Comparison of ENCODE assay signal across 16 cellular contexts in the genomic region with DNA sequence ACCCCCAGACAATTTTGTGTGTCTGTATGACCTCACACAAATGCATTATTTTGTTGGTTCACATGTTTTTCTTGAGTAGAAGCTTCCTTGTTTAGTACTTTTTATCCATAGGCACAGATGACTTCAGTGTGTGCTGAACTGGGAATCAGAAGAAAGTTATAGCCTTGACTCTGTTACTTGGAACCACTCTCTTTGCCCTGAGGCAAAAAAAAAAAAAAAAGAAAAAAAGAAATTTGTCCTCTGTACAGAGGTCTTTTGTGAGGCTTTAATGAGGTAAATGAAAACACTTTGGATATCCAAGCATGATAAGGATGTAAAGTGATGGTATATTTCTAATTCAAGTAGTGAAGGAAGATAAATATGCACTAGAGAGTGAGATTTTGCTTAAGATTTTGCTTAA.
"Had no signal": no experiment of that assay in that cellular context is flagged by ENCODE, and none has a peak within 500 bp of the region (broad histone marks: within the 10 kb centered on the region; RNA-seq: fewer than 3 reads in every experiment).

No MANE protein-coding gene starts in this region.

- H3K4me1 Mint-ChIP-seq: stimulated activated naive CD8-positive, alpha-beta T cell treated with anti-CD3 and anti-CD28 coated beads, Interleukin-15, amount 100 ng/mL, for 72 hours had no signal

- H3K9me3 Mint-ChIP-seq: T-helper 1 cell treated with Interleukin-12 subunit alpha and Interleukin-12 subunit beta and Interleukin-4 antibody, amounts not matched to agents 30 μg/mL and 1 μg/mL, for 36 hours had no signal

- H3K27ac Mint-ChIP-seq: activated CD4-positive, alpha-beta T cell treated with anti-CD3 and anti-CD28 coated beads, Interleukin-2, amount 10 ng/mL, durations not matched to agents 7 days and 5 days; activated CD8-positive, alpha-beta T cell treated with anti-CD3 and anti-CD28 coated beads, Interleukin-2, amount 10 ng/mL, durations not matched to agents 7 days and 5 days; activated naive CD4-positive, alpha-beta T cell treated with anti-CD3 and anti-CD28 coated beads, Interleukin-2, amount 50 U/mL, for 24 hours; activated T-cell treated with anti-CD3 and anti-CD28 coated beads, Interleukin-2, amount 50 U/mL, for 24 hours; nephron progenitor cell; stimulated activated naive CD8-positive, alpha-beta T cell treated with anti-CD3 and anti-CD28 coated beads, Interleukin-15, amount 100 ng/mL, for 72 hours; T-helper 1 cell treated with Interleukin-12 subunit alpha and Interleukin-12 subunit beta and Interleukin-4 antibody, amounts not matched to agents 30 μg/mL and 1 μg/mL, for 36 hours had no signal

- H3K27ac ChIP-seq: adrenal gland, cardiac muscle cell, gastrocnemius medialis had no signal

- H3K27me3 ChIP-seq: adrenal gland, cardiac muscle cell, gastrocnemius medialis had no signal

- H3K4me3 ChIP-seq: adrenal gland, cardiac muscle cell, gastrocnemius medialis had no signal

- H3K9me3 ChIP-seq: adrenal gland, gastrocnemius medialis had no signal

- H3K27me3 Mint-ChIP-seq: activated CD4-positive, alpha-beta T cell treated with anti-CD3 and anti-CD28 coated beads, Interleukin-2, amount 10 ng/mL, durations not matched to agents 7 days and 5 days; activated naive CD4-positive, alpha-beta T cell treated with anti-CD3 and anti-CD28 coated beads, Interleukin-2, amount 50 U/mL, for 24 hours; activated T-cell treated with anti-CD3 and anti-CD28 coated beads, Interleukin-2, amount 50 U/mL, for 24 hours; stimulated activated naive CD8-positive, alpha-beta T cell treated with anti-CD3 and anti-CD28 coated beads, Interleukin-15, amount 100 ng/mL, for 72 hours had no signal

- H3K36me3 ChIP-seq: adrenal gland, gastrocnemius medialis had no signal

- DNase-seq: activated CD4-positive, alpha-beta T cell treated with anti-CD3 and anti-CD28 coated beads, Interleukin-2, amount 10 ng/mL, durations not matched to agents 7 days and 5 days; activated CD8-positive, alpha-beta T cell treated with anti-CD3 and anti-CD28 coated beads, Interleukin-2, amount 10 ng/mL, durations not matched to agents 7 days and 5 days; activated T-cell treated with anti-CD3 and anti-CD28 coated beads, Interleukin-2, amount 50 U/mL, for 24 hours; adrenal gland; gastrocnemius medialis; head of caudate nucleus; kidney; midbrain; nephron progenitor cell; occipital lobe; posterior cingulate gyrus; stimulated activated naive CD8-positive, alpha-beta T cell treated with anti-CD3 and anti-CD28 coated beads, Interleukin-15, amount 100 ng/mL, for 72 hours; trophoblast cell had no signal

- H3K4me3 Mint-ChIP-seq: activated CD4-positive, alpha-beta T cell treated with anti-CD3 and anti-CD28 coated beads, Interleukin-2, amount 10 ng/mL, durations not matched to agents 7 days and 5 days; activated CD8-positive, alpha-beta T cell treated with anti-CD3 and anti-CD28 coated beads, Interleukin-2, amount 10 ng/mL, durations not matched to agents 7 days and 5 days; activated naive CD4-positive, alpha-beta T cell treated with anti-CD3 and anti-CD28 coated beads, Interleukin-2, amount 50 U/mL, for 24 hours; activated T-cell treated with anti-CD3 and anti-CD28 coated beads, Interleukin-2, amount 50 U/mL, for 24 hours; nephron progenitor cell; stimulated activated naive CD8-positive, alpha-beta T cell treated with anti-CD3 and anti-CD28 coated beads, Interleukin-15, amount 100 ng/mL, for 72 hours; T-helper 1 cell treated with Interleukin-12 subunit alpha and Interleukin-12 subunit beta and Interleukin-4 antibody, amounts not matched to agents 30 μg/mL and 1 μg/mL, for 36 hours had no signal
